ENCODE assay signal across 1 cellular context in the genomic region with DNA sequence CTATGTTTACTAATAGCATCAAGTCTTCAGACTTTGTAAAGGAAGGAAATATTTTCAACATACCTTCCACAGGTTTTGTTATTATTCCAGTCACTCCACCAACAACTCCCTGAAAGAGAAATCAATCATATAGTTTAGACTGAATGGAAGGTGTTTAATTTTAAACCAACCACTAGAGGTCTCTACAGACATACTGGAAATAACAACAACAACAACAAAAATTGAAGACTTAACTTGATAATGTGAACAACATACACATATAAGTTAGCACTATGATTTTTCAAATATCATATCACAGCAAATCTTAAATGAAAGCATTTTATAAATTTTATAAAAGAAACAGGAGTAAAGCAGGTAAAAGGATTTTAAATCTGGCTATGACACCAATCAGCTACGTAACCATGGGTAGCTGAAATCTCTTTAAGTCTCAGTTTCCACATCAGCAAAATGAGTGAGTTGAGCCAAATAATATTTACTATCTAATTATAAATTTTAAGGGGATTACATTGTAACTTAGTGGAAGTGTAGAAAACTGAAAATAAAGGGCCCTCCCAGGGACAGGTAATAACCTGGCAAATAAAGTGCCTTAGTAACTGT.
TF ChIP-seq lines count a peak whose summit lies in the region.

No MANE protein-coding gene starts in this region.

TF ChIP-seq in H1, 55 proteins besides CTCF, POLR2A, EP300 and RAD21 (continued from another document):
- TF ChIP-seq SUZ12 (IDR thresholded peaks at IDR 0.05; ENCODE audit: low read length) (no peak), EZH2 (IDR thresholded peaks at IDR 0.05; ENCODE audit: low read depth, low read length, severe bottlenecking) (no peak), MAFK (IDR thresholded peaks at IDR 0.05; ENCODE audit: low read depth, low read length) (no peak), JUN (IDR thresholded peaks at IDR 0.05; ENCODE audit: low read depth, low read length) (no peak), HDAC2 (IDR thresholded peaks at IDR 0.05; ENCODE audit: borderline replicate concordance in 1 of 2, low read depth in 2 of 2, low read length in 2 of 2) (no peak)
TF ChIP-seq in H1: peak in this region for 0.
